ENCODE assay signal across 21 cellular contexts in the genomic region with DNA sequence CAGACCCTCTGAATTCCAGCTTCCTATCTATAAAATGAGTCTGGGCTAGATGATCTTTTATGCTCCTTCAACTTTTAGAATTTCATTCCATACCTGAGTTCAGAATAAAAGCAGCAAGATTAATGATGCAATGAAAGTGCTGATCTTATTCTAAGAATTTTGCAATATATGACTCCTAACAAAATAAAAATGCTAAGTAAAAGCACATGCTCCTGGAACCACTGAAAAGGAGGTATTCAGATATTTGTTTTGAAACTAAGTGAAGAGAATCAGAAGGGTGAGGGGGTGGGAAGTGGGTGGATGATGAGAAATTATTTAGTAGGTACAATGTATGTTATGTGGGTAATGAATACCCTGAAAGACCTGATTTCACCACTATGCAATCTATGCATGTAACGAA.
"Had no signal": no experiment of that assay in that cellular context is flagged by ENCODE, and none has a peak within 500 bp of the region (broad histone marks: within the 10 kb centered on the region; RNA-seq: fewer than 3 reads in every experiment).

No MANE protein-coding gene starts in this region.

- H3K9me3 ChIP-seq: prostate gland, SJCRH30, stomach, testis, upper lobe of right lung had no signal

- H3K27ac ChIP-seq: neural progenitor cell, prostate gland, SJCRH30, skin epidermis, stomach, testis, upper lobe of right lung, WERI-Rb-1 had no signal

- H3K27me3 Mint-ChIP-seq: activated CD8-positive, alpha-beta memory T cell treated with anti-CD3 and anti-CD28 coated beads, Interleukin-2, amount 10 ng/mL, durations not matched to agents 7 days and 5 days; activated naive CD8-positive, alpha-beta T cell treated with anti-CD3 and anti-CD28 coated beads for 36 hours; brain; naive thymus-derived CD4-positive, alpha-beta T cell had no signal

- H3K4me3 Mint-ChIP-seq: activated CD8-positive, alpha-beta memory T cell treated with anti-CD3 and anti-CD28 coated beads, Interleukin-2, amount 10 ng/mL, durations not matched to agents 7 days and 5 days; activated naive CD8-positive, alpha-beta T cell treated with anti-CD3 and anti-CD28 coated beads for 36 hours; brain; endodermal cell; neural progenitor cell had no signal

- ATAC-seq: activated CD8-positive, alpha-beta memory T cell treated with anti-CD3 and anti-CD28 coated beads, Interleukin-2, amount 10 ng/mL, durations not matched to agents 7 days and 5 days; left cardiac atrium; naive thymus-derived CD4-positive, alpha-beta T cell; right cardiac atrium; upper lobe of right lung had no signal

- DNase-seq: activated CD4-positive, alpha-beta T cell treated with anti-CD3 and anti-CD28 coated beads for 1 hour; activated CD4-positive, alpha-beta T cell treated with anti-CD3 and anti-CD28 coated beads, Interleukin-2, amount 50 U/mL, for 48 hours; activated CD8-positive, alpha-beta memory T cell treated with anti-CD3 and anti-CD28 coated beads, Interleukin-2, amount 10 ng/mL, durations not matched to agents 7 days and 5 days; activated naive CD8-positive, alpha-beta T cell treated with anti-CD3 and anti-CD28 coated beads for 36 hours; endodermal cell; left cardiac atrium; mesenchymal stem cell; naive thymus-derived CD4-positive, alpha-beta T cell; right cardiac atrium; SJCRH30; stimulated activated CD4-positive, alpha-beta T cell treated with anti-CD3 and anti-CD28 coated beads, Interleukin-15, amount 100 ng/mL, for 24 hours; stimulated activated CD4-positive, alpha-beta T cell treated with anti-CD3 and anti-CD28 coated beads, Interleukin-2, amount 100 ng/mL, for 48 hours; stomach; T-helper 2 cell; testis; upper lobe of right lung; WERI-Rb-1 had no signal

- H3K9me3 Mint-ChIP-seq: brain, endodermal cell, neural progenitor cell had no signal

- H3K27me3 ChIP-seq: neural progenitor cell, SJCRH30, stomach, testis, upper lobe of right lung had no signal

- H3K4me3 ChIP-seq: neural progenitor cell, prostate gland, SJCRH30, skin epidermis, stomach, testis, upper lobe of right lung had no signal

- H3K27ac Mint-ChIP-seq: activated CD8-positive, alpha-beta memory T cell treated with anti-CD3 and anti-CD28 coated beads, Interleukin-2, amount 10 ng/mL, durations not matched to agents 7 days and 5 days; activated naive CD8-positive, alpha-beta T cell treated with anti-CD3 and anti-CD28 coated beads for 36 hours; endodermal cell; neural progenitor cell had no signal

- H3K36me3 ChIP-seq: neural progenitor cell, prostate gland, SJCRH30, stomach, upper lobe of right lung, WERI-Rb-1 had no signal

- H3K36me3 Mint-ChIP-seq: brain, neural progenitor cell had no signal

- H3K4me1 ChIP-seq: neural progenitor cell, prostate gland, SJCRH30, upper lobe of right lung had no signal
